26 cellular contexts compared by ENCODE assay signal in the genomic region with DNA sequence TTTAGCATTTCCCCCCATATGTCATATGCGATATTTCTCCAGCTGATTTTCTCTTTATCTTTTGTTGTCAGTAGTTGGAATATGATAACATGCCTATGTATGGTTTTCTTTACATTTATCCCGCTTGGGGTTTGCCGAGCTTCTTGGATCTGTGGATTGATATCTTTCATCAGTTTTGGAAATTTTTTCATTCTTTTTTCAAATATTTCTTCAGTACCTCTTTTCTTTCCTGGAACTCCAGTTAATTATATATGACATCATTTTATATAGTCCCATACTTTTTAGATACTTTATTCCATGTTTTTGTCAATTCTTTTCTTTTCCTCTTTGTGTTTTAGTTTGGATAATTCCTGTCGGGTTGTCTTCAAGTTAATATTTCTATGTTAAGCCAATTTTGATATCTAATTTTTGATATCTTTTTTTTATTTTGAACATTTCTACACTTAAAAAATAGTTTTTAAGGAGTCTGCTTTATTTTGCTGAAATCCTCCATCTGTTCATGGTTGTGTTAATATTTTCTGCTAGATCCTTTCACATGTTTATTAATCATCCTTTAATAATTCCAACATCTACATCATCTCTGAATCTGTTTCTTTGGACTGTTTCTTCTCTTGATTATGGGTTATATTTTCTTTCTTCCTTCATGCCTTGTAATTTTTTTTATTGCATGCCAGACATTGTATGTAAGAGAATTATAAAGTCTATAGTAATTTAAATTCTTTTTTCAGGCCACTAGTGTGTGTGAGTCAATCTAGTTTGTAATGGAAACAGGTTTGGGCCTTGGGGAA.
"Had no signal": no experiment of that assay in that cellular context is flagged by ENCODE, and none has a peak within 500 bp of the region (broad histone marks: within the 10 kb centered on the region; RNA-seq: fewer than 3 reads in every experiment).

No MANE protein-coding gene starts in this region.

- H3K27me3 ChIP-seq: esophagus squamous epithelium, gastroesophageal sphincter, right atrium auricular region, suprapubic skin, tibial nerve, upper lobe of right lung, vagina had no signal

- H3K36me3 ChIP-seq: esophagus squamous epithelium, gastroesophageal sphincter, left ventricle myocardium inferior, lower lobe of right lung, right atrium auricular region, suprapubic skin, tibial nerve, upper lobe of right lung, vagina had no signal

- H3K4me1 Mint-ChIP-seq: mesothelial cell of epicardium, neural crest cell had no signal

- H3K27me3 Mint-ChIP-seq: dendritic cell treated with granulocyte-macrophage colony-stimulating factor and Interleukin-4, amounts not matched to agents 40 ng/mL and 50 ng/mL, for 4 days; effector memory CD8-positive, alpha-beta T cell; memory B cell had no signal

- H3K9me3 ChIP-seq: suprapubic skin, upper lobe of right lung had no signal

- H3K4me3 ChIP-seq: esophagus squamous epithelium, gastroesophageal sphincter, left ventricle myocardium inferior, lower lobe of right lung, right atrium auricular region, smooth muscle cell, suprapubic skin, tibial nerve, upper lobe of right lung, vagina had no signal

- H3K4me2 ChIP-seq: smooth muscle cell had no signal

- H3K27ac ChIP-seq: epithelial cell of prostate, esophagus squamous epithelium, gastroesophageal sphincter, left ventricle myocardium inferior, lower lobe of right lung, right atrium auricular region, suprapubic skin, tibial nerve, upper lobe of right lung, vagina had no signal

- H3K36me3 Mint-ChIP-seq: stimulated activated effector memory CD8-positive, alpha-beta T cell treated with anti-CD3 and anti-CD28 coated beads, Interleukin-12 subunit alpha, Interleukin-12 subunit beta, amount 100 ng/mL, for 72 hours had no signal

- H3K4me1 ChIP-seq: esophagus squamous epithelium, gastroesophageal sphincter, suprapubic skin, upper lobe of right lung, vagina had no signal

- H3K4me3 Mint-ChIP-seq: dendritic cell treated with granulocyte-macrophage colony-stimulating factor and Interleukin-4, amounts not matched to agents 40 ng/mL and 50 ng/mL, for 4 days; effector memory CD8-positive, alpha-beta T cell; immature natural killer cell; memory B cell; mesothelial cell of epicardium; natural killer cell; neural crest cell; stimulated activated effector memory CD8-positive, alpha-beta T cell treated with anti-CD3 and anti-CD28 coated beads, Interleukin-12 subunit alpha, Interleukin-12 subunit beta, amount 100 ng/mL, for 72 hours had no signal

- DNase-seq: effector memory CD8-positive, alpha-beta T cell; esophagus squamous epithelium; foreskin fibroblast; glutamatergic neuron; immature natural killer cell; kidney; left cardiac atrium; left ventricle myocardium inferior; lower lobe of right lung; natural killer cell; stimulated activated CD4-positive, alpha-beta T cell treated with anti-CD3 and anti-CD28 coated beads, Interleukin-4, amount 100 ng/mL, for 1 hour; stimulated activated CD8-positive, alpha-beta memory T cell treated with anti-CD3 and anti-CD28 coated beads, Interleukin-4, amount 100 ng/mL, for 48 hours; stimulated activated naive CD8-positive, alpha-beta T cell treated with anti-CD3 and anti-CD28 coated beads, Interleukin-15, Interleukin-2, amounts not matched to agents 100 U/mL and 50 U/mL, for 24 hours; upper lobe of right lung had no signal

- H3K27ac Mint-ChIP-seq: dendritic cell treated with granulocyte-macrophage colony-stimulating factor and Interleukin-4, amounts not matched to agents 40 ng/mL and 50 ng/mL, for 4 days; effector memory CD8-positive, alpha-beta T cell; immature natural killer cell; memory B cell; mesothelial cell of epicardium; natural killer cell; stimulated activated effector memory CD8-positive, alpha-beta T cell treated with anti-CD3 and anti-CD28 coated beads, Interleukin-12 subunit alpha, Interleukin-12 subunit beta, amount 100 ng/mL, for 72 hours had no signal

- ATAC-seq: effector memory CD8-positive, alpha-beta T cell; gastroesophageal sphincter; left cardiac atrium; lower lobe of right lung; natural killer cell; stimulated activated effector memory CD8-positive, alpha-beta T cell treated with anti-CD3 and anti-CD28 coated beads, Interleukin-12 subunit alpha, Interleukin-12 subunit beta, amount 100 ng/mL, for 72 hours; stimulated activated naive CD8-positive, alpha-beta T cell treated with anti-CD3 and anti-CD28 coated beads, Interleukin-15, Interleukin-2, amounts not matched to agents 100 U/mL and 50 U/mL, for 24 hours; upper lobe of right lung had no signal
